Comparison of ENCODE assay signal across 35 cellular contexts in genomic region chr18:56052202-56052601, GRCh38.
"Had no signal": no experiment of that assay in that cellular context is flagged by ENCODE, and none has a peak within 500 bp of the region (broad histone marks: within the 10 kb centered on the region; RNA-seq: fewer than 3 reads in every experiment).

No MANE protein-coding gene starts in this region.

- H3K27me3 ChIP-seq: MG63 had no signal

- DNase-seq: Karpas-422, Kasumi-1, MG63, MM.1S, MV-4-11, NCI-H1048, NCI-H1092, NCI-H1092 treated with DMSO at 0.1 percent for 48 hours, NCI-H1105, NCI-H1105 treated with DMSO at 0.1 percent for 48 hours, NCI-H1417, NCI-H1417 treated with DMSO at 0.1 percent for 48 hours, NCI-H1436, NCI-H1436 treated with DMSO at 0.1 percent for 48 hours, NCI-H146, NCI-H1694, NCI-H1694 treated with DMSO at 0.1 percent for 48 hours, NCI-H187, NCI-H187 treated with DMSO at 0.1 percent for 48 hours, NCI-H1930, NCI-H2029, NCI-H2029 treated with DMSO at 0.1 percent for 48 hours, NCI-H2081, NCI-H2081 treated with DMSO at 0.1 percent for 48 hours, NCI-H2107, NCI-H2171, NCI-H2171 treated with DMSO at 0.1 percent for 48 hours, NCI-H2227 treated with DMSO at 0.1 percent for 48 hours, NCI-H226, NCI-H345, NCI-H446, NCI-H446 treated with DMSO at 0.1 percent for 48 hours, NCI-H510A, NCI-H510A treated with DMSO at 0.1 percent for 48 hours, NCI-H524 had no signal

- H3K4me3 ChIP-seq: MG63 had no signal

- H3K36me3 ChIP-seq: MG63 had no signal
